In the genomic region with DNA sequence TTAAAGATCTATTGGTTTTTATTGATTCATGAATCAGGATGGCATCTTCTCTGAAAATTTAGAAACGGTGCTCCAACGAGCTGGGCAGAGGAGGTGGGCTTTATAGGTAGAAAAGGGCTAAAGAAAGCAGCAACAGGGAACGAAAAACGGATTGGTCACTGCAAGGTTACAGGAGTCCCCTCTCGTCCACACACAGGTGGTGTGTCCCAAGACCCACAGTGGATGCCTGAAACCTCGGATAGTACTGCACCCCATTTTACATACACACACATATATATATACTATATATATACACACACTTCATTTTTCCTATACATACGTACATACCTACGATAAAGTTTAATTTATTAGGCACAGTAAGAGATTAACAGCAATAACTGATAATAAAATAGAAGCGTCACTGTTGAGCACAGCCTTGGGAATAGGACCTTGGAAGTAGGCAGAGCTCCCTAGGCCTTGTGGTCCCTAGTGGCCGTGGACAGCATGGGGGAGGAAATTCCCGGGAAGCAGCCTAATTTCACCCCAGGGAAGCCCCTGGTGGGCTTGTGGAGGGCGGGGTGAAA, we compare ENCODE assay signal across 8 cellular contexts. TPM values are rescaled to one million over a fixed set of nuclear protein-coding genes. Genes with fewer than 3 reads are reported as not detected.
A peak's percentile ranks its signal among the peaks of the same experiment; 100 is the strongest.
DNase-seq lines count a peak whose midpoint lies in the region; ATAC-seq and TF ChIP-seq lines count a peak whose summit lies in the region.

No MANE protein-coding gene starts in this region.

- peaks cover 6% of the 10 kb centered on the region for H3K36me3 ChIP-seq in BE2C
- 0 out of 2 replicates have a peak, but pooled peaks cover 8% of the 10 kb centered on the region for H3K36me3 ChIP-seq in MG63
- H3K36me3 ChIP-seq in effector memory CD4-positive, alpha-beta T cell (ENCODE audit: control insufficient read depth, insufficient read depth, low read length): peaks cover 7% of the 10 kb centered on the region

- peaks cover 6% of the 10 kb centered on the region for H3K9me3 Mint-ChIP-seq in nephron

- H3K4me1 ChIP-seq in BE2C: peaks cover 2% of the 10 kb centered on the region
- peaks cover 15% of the 10 kb centered on the region for H3K4me1 ChIP-seq in effector memory CD4-positive, alpha-beta T cell (ENCODE audit: control insufficient read depth, insufficient read depth, low read length, poor library complexity, severe bottlenecking)

- peaks cover 9% of the 10 kb centered on the region for H3K4me1 Mint-ChIP-seq in nephron

- peaks cover 6% of the 10 kb centered on the region for H3K36me3 Mint-ChIP-seq in nephron (ENCODE audit: low read depth)

- DNase-seq in BE2C (no peak), MG63 (no peak), nucleus accumbens (lab: John Stamatoyannopoulos, UW) (no peak)
- DNase-seq in effector memory CD4-positive, alpha-beta T cell: no peak
- no peak for DNase-seq in stimulated activated CD4-positive, alpha-beta T cell treated with anti-CD3 and anti-CD28 coated beads, Interleukin-4, amount 100 ng/mL, for 4 hours

- H3K27ac Mint-ChIP-seq in nephron: peak overlapping the region in 2 of 3 experiments; percentile 29 to 79

- H3K9me3 ChIP-seq in BE2C (no peaks in the 10 kb centered on the region), MG63 (no peaks in the 10 kb centered on the region)
- no peaks in the 10 kb centered on the region for H3K9me3 ChIP-seq in effector memory CD4-positive, alpha-beta T cell (ENCODE audit: control insufficient read depth, low read length)

- H3K27me3 ChIP-seq in BE2C (no peaks in the 10 kb centered on the region), MG63 (no peaks in the 10 kb centered on the region)
- no peaks in the 10 kb centered on the region for H3K27me3 ChIP-seq in effector memory CD4-positive, alpha-beta T cell (replicated peaks; ENCODE audit: control insufficient read depth, insufficient read depth, low read length, poor library complexity, severe bottlenecking)

- H3K27ac ChIP-seq in effector memory CD4-positive, alpha-beta T cell (ENCODE audit: insufficient read depth, low read length, poor library complexity, severe bottlenecking): peak overlapping the region; percentile 85

- TF ChIP-seq CTCF in BE2C (IDR thresholded peaks at IDR 0.05; ENCODE audit: low read depth, low read length) (no peak), nephron (IDR thresholded peaks at IDR 0.05; ENCODE audit: unreplicated experiment in 3 of 3) (no peak)

- ATAC-seq in HG02763 (IDR thresholded peaks at IDR 0.05; ENCODE audit: unreplicated experiment) (no peak), HG03439 (IDR thresholded peaks at IDR 0.05; ENCODE audit: unreplicated experiment) (no peak)

- H3K4me3 ChIP-seq in BE2C (ENCODE audit: low read depth, low read length) (peak overlapping the region; percentile 53), MG63 (peak overlapping the region; percentile 72)
- no peak overlapping the region for H3K4me3 ChIP-seq in effector memory CD4-positive, alpha-beta T cell (ENCODE audit: insufficient read depth, low read depth, low read length, poor library complexity, severe bottlenecking)

- no peaks in the 10 kb centered on the region for H3K27me3 Mint-ChIP-seq in nephron (ENCODE audit: low read depth)

- H3K4me3 Mint-ChIP-seq in nephron: peak overlapping the region; percentile 87 to 92 (median 90)

RNA-seq across cellular contexts. Expression of a gene that starts 0.7 kb away (rescaled TPM):
- polyA plus RNA-seq in BE2C (2012; ENCODE audit: insufficient read depth, insufficient read length, low read depth): 32.4 TPM
- 23.1 and 43.2 TPM in 2 replicates for total RNA-seq in MG63 (2014; rRNA removed; shearing (Covaris generic); ENCODE audit: low replicate concordance)
